ENCODE assay signal across 8 cellular contexts in the genomic region with DNA sequence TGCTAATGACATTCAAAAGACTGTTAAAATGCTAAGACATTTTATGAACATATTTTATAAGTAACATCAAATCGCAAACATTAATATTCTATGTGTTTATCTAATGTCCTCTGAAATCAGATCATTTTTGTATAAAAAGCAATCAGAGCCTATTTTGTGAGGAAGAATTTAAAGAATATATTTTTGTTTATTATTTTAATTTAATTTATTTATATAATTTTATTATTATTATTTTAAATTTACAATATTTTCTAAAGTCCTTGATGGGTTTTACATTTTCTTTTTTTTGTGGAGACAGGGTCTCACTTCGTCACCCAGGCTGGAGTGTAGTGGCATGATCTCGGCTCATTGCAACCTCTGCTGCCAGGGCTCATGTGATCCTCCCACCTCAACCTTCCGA.
"Had no signal": no experiment of that assay in that cellular context is flagged by ENCODE, and none has a peak within 500 bp of the region (broad histone marks: within the 10 kb centered on the region; RNA-seq: fewer than 3 reads in every experiment).

No MANE protein-coding gene starts in this region.

- DNase-seq: H9, HCEC 1CT, IMR-90 had no signal

- FAIRE-seq: H1, H54, HTR-8/SVneo, K562 had no signal

- H3K4me3 ChIP-seq: GM23338, K562 had no signal

- ATAC-seq: GM23338, K562 had no signal
